38 cellular contexts compared by ENCODE assay signal in the genomic region with DNA sequence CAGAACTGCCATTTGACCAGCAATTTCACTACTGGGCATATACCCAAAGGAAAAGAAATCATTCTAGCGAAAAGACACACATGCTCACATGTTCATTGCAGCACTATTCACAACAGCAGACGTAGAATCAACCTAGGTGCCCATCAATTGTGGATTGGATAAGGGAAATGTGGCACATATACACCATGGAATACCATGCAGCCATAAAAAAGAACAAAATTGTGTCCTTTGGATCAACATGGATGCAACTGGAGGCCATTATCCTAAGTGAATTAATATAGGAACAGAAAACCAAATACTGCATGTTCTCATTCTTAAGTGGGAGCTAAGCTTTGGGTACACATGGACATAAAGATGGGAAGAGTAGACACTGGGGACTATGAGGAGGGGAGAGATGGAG. TPM values are rescaled to one million over a fixed set of nuclear protein-coding genes. Genes with fewer than 3 reads are reported as not detected.
"Had no signal": no experiment of that assay in that cellular context is flagged by ENCODE, and none has a peak within 500 bp of the region (broad histone marks: within the 10 kb centered on the region; RNA-seq: fewer than 3 reads in every experiment).

No MANE protein-coding gene starts in this region.

- H3K9me3 ChIP-seq: adrenal gland, ascending aorta, body of pancreas, breast epithelium had no signal

- FAIRE-seq: astrocyte, bronchial epithelial cell had no signal

- H3K27me3 ChIP-seq: adrenal gland, ascending aorta, body of pancreas, brain microvascular endothelial cell, breast epithelium had no signal

- H3K4me3 ChIP-seq: adrenal gland, ascending aorta, body of pancreas, breast epithelium, cardiac muscle cell had no signal

- ATAC-seq: activated naive CD4-positive, alpha-beta T cell treated with anti-CD3 and anti-CD28 coated beads, Interleukin-2, amount 50 U/mL, for 72 hours; activated naive CD8-positive, alpha-beta T cell treated with anti-CD3 and anti-CD28 coated beads, Interleukin-2, amount 50 U/mL, for 24 hours; activated T-cell treated with anti-CD3 and anti-CD28 coated beads, Interleukin-2, amount 50 U/mL, for 4 hours; activated T-cell treated with anti-CD3 and anti-CD28 coated beads, Interleukin-2, amount 50 U/mL, for 72 hours; activated T-helper 17 cell treated with anti-CD3 and anti-CD28 coated beads, Interleukin-2, amount 50 U/mL, for 72 hours; body of pancreas had no signal

- H3K4me1 ChIP-seq: body of pancreas, breast epithelium had no signal

- DNase-seq: activated effector memory CD4-positive, alpha-beta T cell treated with anti-CD3 and anti-CD28 coated beads, Interleukin-2, amount 50 U/mL, for 16 hours; activated effector memory CD4-positive, alpha-beta T cell treated with Interleukin-2 at 50 U/mL for 16 hours; activated gamma-delta T cell; activated gamma-delta T cell treated with Interleukin-2 at 50 U/mL for 16 hours; activated naive CD4-positive, alpha-beta T cell; activated naive CD4-positive, alpha-beta T cell treated with anti-CD3 and anti-CD28 coated beads for 36 hours; activated naive CD4-positive, alpha-beta T cell treated with anti-CD3 and anti-CD28 coated beads, Interleukin-2, amount 10 ng/mL, durations not matched to agents 7 days and 5 days; activated naive CD4-positive, alpha-beta T cell treated with anti-CD3 and anti-CD28 coated beads, Interleukin-2, amount 50 U/mL, for 16 hours; activated naive CD4-positive, alpha-beta T cell treated with Interleukin-2 at 50 U/mL for 16 hours; activated naive CD8-positive, alpha-beta T cell treated with anti-CD3 and anti-CD28 coated beads for 36 hours; activated naive CD8-positive, alpha-beta T cell treated with anti-CD3 and anti-CD28 coated beads, Interleukin-2, amount 10 ng/mL, durations not matched to agents 7 days and 5 days; activated naive CD8-positive, alpha-beta T cell treated with anti-CD3 and anti-CD28 coated beads, Interleukin-2, amount 50 U/mL, for 24 hours; activated T-cell treated with anti-CD3 and anti-CD28 coated beads, Interleukin-2, amount 50 U/mL, for 24 hours; activated T-cell treated with anti-CD3 and anti-CD28 coated beads, Interleukin-2, amount 50 U/mL, for 4 hours; activated T-cell treated with anti-CD3 and anti-CD28 coated beads, Interleukin-2, amount 50 U/mL, for 48 hours; activated T-cell treated with anti-CD3 and anti-CD28 coated beads, Interleukin-2, amount 50 U/mL, for 72 hours; adrenal gland; amniotic stem cell; amygdala; anterior cingulate cortex; aorta; body of pancreas; brain microvascular endothelial cell; caudate nucleus; central memory CD4-positive, alpha-beta T cell; cerebellar nuclear complex had no signal

- H3K36me3 ChIP-seq: adrenal gland, ascending aorta, brain microvascular endothelial cell, breast epithelium, cardiac muscle cell had no signal

- H3K27ac ChIP-seq: adrenal gland, ascending aorta, body of pancreas, brain microvascular endothelial cell, breast epithelium, cardiac muscle cell had no signal

RNA-seq across cellular contexts. Expression of gene RAET1E, which starts 16.1 kb away (rescaled TPM):
- total RNA-seq: activated naive CD4-positive, alpha-beta T cell treated with anti-CD3 and anti-CD28 coated beads for 36 hours; activated naive CD8-positive, alpha-beta T cell treated with anti-CD3 and anti-CD28 coated beads for 36 hours; activated naive CD8-positive, alpha-beta T cell treated with anti-CD3 and anti-CD28 coated beads, Interleukin-2, amount 10 ng/mL, durations not matched to agents 7 days and 5 days; activated T-cell treated with anti-CD3 and anti-CD28 coated beads, Interleukin-2, amount 50 U/mL, for 4 hours; activated T-cell treated with anti-CD3 and anti-CD28 coated beads, Interleukin-2, amount 50 U/mL, for 72 hours; activated T-helper 1 cell treated with anti-CD3 and anti-CD28 coated beads, Interleukin-12 subunit alpha, Interleukin-12 subunit beta, Interleukin-2, Interleukin-4 antibody, amounts not matched to agents 30 ng/mL and 10 ng/mL and 1 ng/mL, durations not matched to agents 14 hours and 24 hours and 36 hours; activated T-helper 2 cell treated with anti-CD3 and anti-CD28 coated beads, Interferon-gamma antibody, Interleukin-2, Interleukin-4, amounts not matched to agents 10 μg/mL and 5 μg/mL and 100 μg/mL, durations not matched to agents 14 hours and 24 hours and 36 hours; ascending aorta; astrocyte; body of pancreas; cardiac muscle cell; cardiac septum; cerebellum; chondrocyte had no signal
- polyA plus RNA-seq: cardiac muscle cell had no signal

RNA-seq across cellular contexts. Expression of gene RAET1G, which starts 41.1 kb away (rescaled TPM):
- total RNA-seq: activated naive CD4-positive, alpha-beta T cell treated with anti-CD3 and anti-CD28 coated beads for 36 hours; activated naive CD4-positive, alpha-beta T cell treated with anti-CD3 and anti-CD28 coated beads, Interleukin-2, amount 50 U/mL, for 72 hours; activated naive CD8-positive, alpha-beta T cell treated with anti-CD3 and anti-CD28 coated beads for 36 hours; activated naive CD8-positive, alpha-beta T cell treated with anti-CD3 and anti-CD28 coated beads, Interleukin-2, amount 10 ng/mL, durations not matched to agents 7 days and 5 days; activated T-cell treated with anti-CD3 and anti-CD28 coated beads, Interleukin-2, amount 50 U/mL, for 4 hours; activated T-cell treated with anti-CD3 and anti-CD28 coated beads, Interleukin-2, amount 50 U/mL, for 72 hours; activated T-helper 17 cell treated with anti-CD3 and anti-CD28 coated beads, Interleukin-2, amount 50 U/mL, for 72 hours; activated T-helper 2 cell treated with anti-CD3 and anti-CD28 coated beads, Interferon-gamma antibody, Interleukin-2, Interleukin-4, amounts not matched to agents 10 μg/mL and 5 μg/mL and 100 μg/mL, durations not matched to agents 14 hours and 24 hours and 36 hours; ascending aorta; astrocyte; body of pancreas; cardiac muscle cell; cerebellum had no signal
- polyA plus RNA-seq: cardiac muscle cell had no signal

RNA-seq across cellular contexts. Expression of gene ULBP2, which starts 60.0 kb away (rescaled TPM):
- total RNA-seq: activated T-helper 17 cell treated with anti-CD3 and anti-CD28 coated beads, Interleukin-2, amount 50 U/mL, for 72 hours; ascending aorta; cardiac muscle cell had no signal
- polyA plus RNA-seq: cardiac muscle cell had no signal
